ENCODE assay signal across 8 cellular contexts in the genomic region with DNA sequence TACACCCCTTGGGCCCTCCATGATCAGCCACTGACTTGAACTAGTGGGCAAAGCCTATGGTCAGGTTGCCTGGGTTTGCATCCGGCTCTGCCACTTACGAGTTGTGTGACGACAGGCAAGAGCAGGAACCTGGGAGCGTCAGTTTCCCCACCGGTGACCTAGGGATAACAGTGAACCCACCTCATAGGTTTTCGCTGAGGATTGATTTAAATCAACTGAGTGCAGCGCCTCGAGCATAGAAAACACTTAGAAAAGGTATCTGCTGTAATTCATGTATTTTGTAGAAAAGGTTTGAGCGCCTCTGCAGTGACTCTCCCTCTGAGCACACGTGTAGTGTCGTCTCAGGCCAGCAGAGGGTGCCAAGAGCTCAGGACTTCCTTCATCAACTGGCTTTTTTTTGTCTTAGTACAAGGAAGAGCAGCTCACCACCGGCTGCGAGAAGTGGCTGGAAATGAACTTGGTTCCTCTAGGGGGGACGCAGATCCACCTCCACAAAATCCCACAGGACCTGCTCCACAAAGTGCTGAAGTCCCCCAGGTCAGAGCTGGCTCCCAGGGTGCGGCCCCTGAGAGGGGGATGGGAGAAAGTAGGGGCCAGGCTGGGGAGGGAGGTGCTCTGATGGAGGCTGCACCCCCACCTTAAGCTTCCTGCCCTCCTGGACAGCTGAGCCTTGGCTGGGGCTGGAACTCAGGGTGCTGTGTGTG. TPM values are rescaled to one million over a fixed set of nuclear protein-coding genes. Genes with fewer than 3 reads are reported as not detected.
DNase-seq lines count a peak whose midpoint lies in the region; ATAC-seq and TF ChIP-seq lines count a peak whose summit lies in the region.

No MANE protein-coding gene starts in this region.

- peaks cover 6% of the 10 kb centered on the region for H3K4me1 Mint-ChIP-seq in activated CD8-positive, alpha-beta T cell treated with anti-CD3 and anti-CD28 coated beads for 36 hours (ENCODE audit: low read depth)

- CTCF ChIA-PET in activated CD8-positive, alpha-beta T cell treated with anti-CD3 and anti-CD28 coated beads for 36 hours (lab: Charles Lee) = interaction anchor here (0.6 to 4.1 kb wide), 30 partner anchors 10 to 408 kb away, joined by 3 to 96 read pairs (median 4); a partner anchor contains a TSS

- POLR2A ChIA-PET in activated CD8-positive, alpha-beta T cell treated with anti-CD3 and anti-CD28 coated beads for 36 hours (lab: Charles Lee) = interaction anchor here (1.2 kb wide), 1 partner anchor 10 kb away, joined by 3 read pairs; no protein-coding TSS in a partner anchor

- H3K27ac Mint-ChIP-seq in activated CD8-positive, alpha-beta T cell treated with anti-CD3 and anti-CD28 coated beads for 36 hours = no peak overlapping the region

- DNase-seq in activated gamma-delta T cell treated with Interleukin-2 at 50 U/mL for 16 hours (peak; percentile 54), activated gamma-delta T cell (lab: John Stamatoyannopoulos, UW) (no peak), NCI-H748 (lab: John Stamatoyannopoulos, UW; ENCODE audit: unreplicated experiment) (peak; percentile 59), medulla oblongata (ENCODE audit: extremely low spot score) (peak; percentile 91)
- DNase-seq in activated CD8-positive, alpha-beta T cell treated with anti-CD3 and anti-CD28 coated beads for 36 hours = peak; percentile 81
- peak; percentile 42 for DNase-seq in effector CD8-positive, alpha-beta T cell (lab: John Stamatoyannopoulos, UW)
- DNase-seq in stimulated activated CD8-positive, alpha-beta memory T cell treated with anti-CD3 and anti-CD28 coated beads, Interleukin-12 subunit alpha, Interleukin-12 subunit beta, amount 100 ng/mL, for 24 hours (ENCODE audit: extremely low read depth) = peak; percentile 17

- no peaks in the 10 kb centered on the region for H3K9me3 Mint-ChIP-seq in activated CD8-positive, alpha-beta T cell treated with anti-CD3 and anti-CD28 coated beads for 36 hours

- peaks cover 2% of the 10 kb centered on the region for H3K27me3 Mint-ChIP-seq in activated CD8-positive, alpha-beta T cell treated with anti-CD3 and anti-CD28 coated beads for 36 hours

- ATAC-seq in HG03342 (IDR thresholded peaks at IDR 0.05; ENCODE audit: unreplicated experiment) = peak; percentile 84
- peak; percentile 96 for ATAC-seq in activated CD8-positive, alpha-beta T cell treated with anti-CD3 and anti-CD28 coated beads for 36 hours

- H3K36me3 Mint-ChIP-seq in activated CD8-positive, alpha-beta T cell treated with anti-CD3 and anti-CD28 coated beads for 36 hours (ENCODE audit: low read depth) = no peaks in the 10 kb centered on the region

- no peak overlapping the region for H3K4me3 Mint-ChIP-seq in activated CD8-positive, alpha-beta T cell treated with anti-CD3 and anti-CD28 coated beads for 36 hours

- intact Hi-C loops in activated CD8-positive, alpha-beta T cell treated with anti-CD3 and anti-CD28 coated beads for 36 hours (cut with micrococcal nuclease) = loop anchor here (2.0 to 5.0 kb wide), 3 partner anchors 136 to 404 kb away; no protein-coding TSS in a partner anchor

- TF ChIP-seq CTCF in activated CD8-positive, alpha-beta T cell treated with anti-CD3 and anti-CD28 coated beads for 36 hours (IDR thresholded peaks at IDR 0.05) = peak; percentile 94

RNA-seq across cellular contexts. Expression of a gene that starts 27.7 kb away (rescaled TPM):
- not detected for total RNA-seq in activated CD8-positive, alpha-beta T cell treated with anti-CD3 and anti-CD28 coated beads for 36 hours
